Comparison of ENCODE assay signal across 8 cellular contexts in genomic region chr5:132370241-132370820, GRCh38. TPM values are rescaled to one million over a fixed set of nuclear protein-coding genes. Genes with fewer than 3 reads are reported as not detected.
DNase-seq lines count a peak whose midpoint lies in the region; ATAC-seq and TF ChIP-seq lines count a peak whose summit lies in the region.

No MANE protein-coding gene starts in this region.

- H3K27me3 Mint-ChIP-seq in WTC11 (ENCODE audit: low read depth), result peaks cover 16% of the 10 kb centered on the region

- peak overlapping the region; percentile 66 to 90 (median 78) for H3K4me3 ChIP-seq in heart left ventricle
- peak overlapping the region; percentile 62 for H3K4me3 ChIP-seq in retinal pigment epithelial cell (ENCODE audit: low read length)

- TF ChIP-seq CTCF in WTC11 (IDR thresholded peaks at IDR 0.05), result no peak
- TF ChIP-seq CTCF in heart left ventricle (IDR thresholded peaks at IDR 0.05), result no peak
- TF ChIP-seq CTCF in retinal pigment epithelial cell (conservative IDR thresholded peaks at IDR 0.05; ENCODE audit: low read depth, low read length), result no peak

- peaks cover 0 to 36% (median 21%) of the 10 kb centered on the region in 12 donors for H3K4me1 ChIP-seq in heart left ventricle

- peaks cover 9% of the 10 kb centered on the region for H3K4me1 Mint-ChIP-seq in WTC11

- H3K4me3 Mint-ChIP-seq in WTC11, result peak overlapping the region; percentile 69

- no peaks in the 10 kb centered on the region for H3K27me3 ChIP-seq in heart left ventricle

- intact Hi-C loops in heart left ventricle (cut with DNase I), result loop anchor here in 2 of 10 donors (5.0 to 10.0 kb wide), 2 partner anchors 98 to 444 kb away; partner anchors contain the start of gene SOWAHA (in 1 of the 2)

- CTCF ChIA-PET in WTC11 (lab: Charles Lee), result interaction anchor here (1.1 to 2.6 kb wide), 6 partner anchors 17 to 180 kb away, joined by 4 to 15 read pairs (median 7); partner anchors contain the start of gene SLC22A4

- H3K27ac Mint-ChIP-seq in WTC11, result no peak overlapping the region

- peak overlapping the region; percentile 64 to 94 (median 88) for H3K27ac ChIP-seq in heart left ventricle

- H3K36me3 ChIP-seq in heart left ventricle, result peaks cover 0 to 6% (median 0%) of the 10 kb centered on the region in 9 donors

- ATAC-seq in GM18907 (IDR thresholded peaks at IDR 0.05; ENCODE audit: unreplicated experiment) (peak; percentile 6), WTC11 (no peak), heart left ventricle (peak in 3 of 4 donors; percentile 7 to 23 (median 7)), GM21423 (IDR thresholded peaks at IDR 0.05; ENCODE audit: unreplicated experiment) (no peak), GM21529 (IDR thresholded peaks at IDR 0.05; ENCODE audit: unreplicated experiment) (no peak)

- H3K9me3 Mint-ChIP-seq in WTC11, result no peaks in the 10 kb centered on the region

- no peaks in the 10 kb centered on the region for H3K36me3 Mint-ChIP-seq in WTC11

- 26 to 36% (median 32%) methylated on average over 16 to 23 of the region's 23 CpGs for WGBS in heart left ventricle, 4 donors

- no peak for TF ChIP-seq POLR2A in heart left ventricle (IDR thresholded peaks at IDR 0.05)

- DNase-seq in WTC11 (ENCODE audit: low spot score), result no peak
- DNase-seq in heart left ventricle, result no peak
- DNase-seq in retinal pigment epithelial cell (ENCODE audit: low read depth), result no peak
- no peak for DNase-seq in cerebellum (ENCODE audit: low spot score)
- no peak for DNase-seq in iPS-NIHi7 (ENCODE audit: extremely low spot score)

- POLR2A ChIA-PET in WTC11 (lab: Charles Lee), result interaction anchor here (1.4 kb wide), 1 partner anchor 76 kb away, joined by 8 read pairs; the partner anchor contains the start of gene SLC22A4

- H3K9me3 ChIP-seq in heart left ventricle, result no peaks in the 10 kb centered on the region

TF ChIP-seq in WTC11, 78 proteins besides CTCF, POLR2A, EP300 and RAD21:
- TF ChIP-seq ZNF232 (CRISPR knock-in tag; IDR thresholded peaks at IDR 0.05) (no peak), ZNF317 (CRISPR knock-in tag; IDR thresholded peaks at IDR 0.05; ENCODE audit: borderline replicate concordance, low read depth) (no peak), SP1 (CRISPR knock-in tag; conservative IDR thresholded peaks at IDR 0.05) (no peak), ESRRA (CRISPR knock-in tag; IDR thresholded peaks at IDR 0.05; ENCODE audit: borderline replicate concordance) (no peak), RELA (CRISPR knock-in tag; IDR thresholded peaks at IDR 0.05; ENCODE audit: borderline replicate concordance) (no peak), KAT7 (CRISPR knock-in tag; IDR thresholded peaks at IDR 0.05; ENCODE audit: borderline replicate concordance) (no peak), ZNF263 (CRISPR knock-in tag; IDR thresholded peaks at IDR 0.05; ENCODE audit: low read depth) (no peak), NFYB (CRISPR knock-in tag; conservative IDR thresholded peaks at IDR 0.05; ENCODE audit: low read depth) (no peak), FOXK1 (CRISPR knock-in tag; IDR thresholded peaks at IDR 0.05) (no peak), GTF2I (CRISPR knock-in tag; conservative IDR thresholded peaks at IDR 0.05) (no peak), OVOL2 (CRISPR knock-in tag; IDR thresholded peaks at IDR 0.05; ENCODE audit: borderline replicate concordance) (no peak), TCF7 (CRISPR knock-in tag; IDR thresholded peaks at IDR 0.05; ENCODE audit: low read depth) (no peak)
- TF ChIP-seq, protein P1, sequence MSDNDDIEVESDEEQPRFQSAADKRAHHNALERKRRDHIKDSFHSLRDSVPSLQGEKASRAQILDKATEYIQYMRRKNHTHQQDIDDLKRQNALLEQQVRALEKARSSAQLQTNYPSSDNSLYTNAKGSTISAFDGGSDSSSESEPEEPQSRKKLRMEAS (CRISPR knock-in tag; IDR thresholded peaks at IDR 0.05), result no peak
- TF ChIP-seq, protein P2, sequence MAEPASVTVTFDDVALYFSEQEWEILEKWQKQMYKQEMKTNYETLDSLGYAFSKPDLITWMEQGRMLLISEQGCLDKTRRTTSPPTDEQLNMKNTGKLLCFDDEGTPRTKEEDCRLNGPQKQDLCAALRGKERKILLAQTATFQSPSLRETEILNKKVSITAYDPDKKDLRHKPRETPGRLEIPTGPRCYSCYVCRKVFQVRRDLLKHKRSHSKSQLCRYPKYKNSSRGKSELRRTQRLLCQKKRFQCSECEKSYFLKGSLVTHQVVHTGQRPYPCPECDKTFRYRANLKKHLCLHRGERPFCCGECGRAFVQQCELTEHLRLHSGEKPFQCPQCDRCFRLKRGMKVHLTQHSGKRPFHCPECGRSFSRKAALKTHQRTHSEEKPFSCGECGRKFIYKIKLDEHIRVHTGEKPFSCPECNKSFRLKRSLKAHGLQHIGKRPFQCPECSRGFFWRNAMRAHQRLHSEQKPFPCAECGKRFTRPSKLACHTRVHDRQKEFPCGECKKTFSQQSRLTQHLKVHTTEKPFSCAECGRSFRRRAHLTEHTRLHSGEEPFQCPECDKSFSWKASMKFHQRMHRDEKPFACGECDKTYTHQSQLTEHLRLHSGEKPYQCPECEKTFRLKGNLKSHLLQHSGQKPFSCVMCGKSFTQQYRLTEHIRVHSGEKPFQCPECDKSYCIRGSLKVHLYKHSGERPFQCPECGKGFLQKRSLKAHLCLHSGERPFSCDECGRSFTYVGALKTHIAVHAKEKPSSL (CRISPR knock-in tag; conservative IDR thresholded peaks at IDR 0.05), result no peak

RNA-seq across cellular contexts. Expression of gene SLC22A5, which starts 0.8 kb away (rescaled TPM):
- total RNA-seq in WTC11 (2021), result 3.6 to 4.9 TPM (median 4.4 TPM) in 3 replicates
- 10 to 100 TPM in 8 of 9 donors, 1 to 10 TPM in 1; 7.5 to 42.5 (median 13.5) TPM for total RNA-seq in heart left ventricle
- polyA plus RNA-seq in heart left ventricle, result 10 to 100 TPM; 11.1 to 50.1 TPM
- 10.4 TPM for total RNA-seq in cerebellum

Comparison
In these comparisons a context has a peak if more than half of its experiments do, and no peak if none do; other contexts are left out.
1. ATAC-seq: peak in GM18907 (single experiment) and heart left ventricle (3 of 4); none in WTC11 (single experiment), GM21423 (single experiment) and GM21529 (single experiment).